Comparison of ENCODE assay signal across 31 cellular contexts in genomic region chr12:76708291-76708690, GRCh38.
"Had no signal": no experiment of that assay in that cellular context is flagged by ENCODE, and none has a peak within 500 bp of the region (broad histone marks: within the 10 kb centered on the region; RNA-seq: fewer than 3 reads in every experiment).

No MANE protein-coding gene starts in this region.

- H3K9me3 Mint-ChIP-seq: activated B cell treated with CpG ODN at 0.5 μM for 24 hours; activated naive CD4-positive, alpha-beta T cell treated with anti-CD3 and anti-CD28 coated beads, Interleukin-2, amount 50 U/mL, for 24 hours; activated naive CD8-positive, alpha-beta T cell treated with anti-CD3 and anti-CD28 coated beads, Interleukin-2, amount 50 U/mL, for 24 hours; activated T-helper 2 cell treated with anti-CD3 and anti-CD28 coated beads, Interferon-gamma antibody, Interleukin-2, Interleukin-4, amounts not matched to agents 10 μg/mL and 5 μg/mL and 100 μg/mL, durations not matched to agents 14 hours and 24 hours and 36 hours; central memory CD8-positive, alpha-beta T cell; dendritic cell treated with granulocyte-macrophage colony-stimulating factor and Interleukin-4, amounts not matched to agents 40 ng/mL and 50 ng/mL, for 4 days; naive thymus-derived CD4-positive, alpha-beta T cell; stimulated activated naive B cell treated with anti-CD40 and anti-IgM and Interleukin-4, amounts not matched to agents 10 μg/mL and 1 μg/mL and 100 μg/mL, for 72 hours had no signal

- H3K36me3 Mint-ChIP-seq: activated CD8-positive, alpha-beta memory T cell treated with anti-CD3 and anti-CD28 coated beads, Interleukin-2, amount 10 ng/mL, durations not matched to agents 7 days and 5 days; activated naive CD4-positive, alpha-beta T cell treated with anti-CD3 and anti-CD28 coated beads, Interleukin-2, amount 50 U/mL, for 24 hours; naive thymus-derived CD4-positive, alpha-beta T cell; stimulated activated naive B cell treated with anti-CD40 and anti-IgM and Interleukin-4, amounts not matched to agents 10 μg/mL and 1 μg/mL and 100 μg/mL, for 72 hours had no signal

- H3K4me1 ChIP-seq: parathyroid adenoma, psoas muscle, stomach, thyroid gland, upper lobe of left lung had no signal

- ATAC-seq: activated CD4-positive, alpha-beta T cell treated with anti-CD3 and anti-CD28 coated beads for 36 hours; activated CD8-positive, alpha-beta memory T cell treated with anti-CD3 and anti-CD28 coated beads, Interleukin-2, amount 10 ng/mL, durations not matched to agents 7 days and 5 days; activated CD8-positive, alpha-beta T cell treated with anti-CD3 and anti-CD28 coated beads, Interleukin-2, amount 10 ng/mL, durations not matched to agents 7 days and 5 days; activated naive CD8-positive, alpha-beta T cell treated with anti-CD3 and anti-CD28 coated beads, Interleukin-2, amount 50 U/mL, for 24 hours; heart right ventricle; naive thymus-derived CD4-positive, alpha-beta T cell; psoas muscle; stimulated activated naive B cell treated with anti-CD40 and anti-IgM and Interleukin-4, amounts not matched to agents 10 μg/mL and 1 μg/mL and 100 μg/mL, for 72 hours had no signal

- H2AFZ ChIP-seq: parathyroid adenoma had no signal

- H3K4me1 Mint-ChIP-seq: central memory CD8-positive, alpha-beta T cell had no signal

- H3K27ac ChIP-seq: heart right ventricle, left ventricle myocardium inferior, parathyroid adenoma, psoas muscle, sigmoid colon, stomach, thyroid gland, upper lobe of left lung had no signal

- H3K27ac Mint-ChIP-seq: activated B cell treated with CpG ODN at 0.5 μM for 24 hours; activated CD4-positive, alpha-beta T cell treated with anti-CD3 and anti-CD28 coated beads for 36 hours; activated CD8-positive, alpha-beta memory T cell treated with anti-CD3 and anti-CD28 coated beads, Interleukin-2, amount 10 ng/mL, durations not matched to agents 7 days and 5 days; activated CD8-positive, alpha-beta T cell treated with anti-CD3 and anti-CD28 coated beads, Interleukin-2, amount 10 ng/mL, durations not matched to agents 7 days and 5 days; activated naive CD4-positive, alpha-beta T cell treated with anti-CD3 and anti-CD28 coated beads, Interleukin-2, amount 50 U/mL, for 24 hours; activated naive CD8-positive, alpha-beta T cell treated with anti-CD3 and anti-CD28 coated beads, Interleukin-2, amount 50 U/mL, for 24 hours; activated T-helper 2 cell treated with anti-CD3 and anti-CD28 coated beads, Interferon-gamma antibody, Interleukin-2, Interleukin-4, amounts not matched to agents 10 μg/mL and 5 μg/mL and 100 μg/mL, durations not matched to agents 14 hours and 24 hours and 36 hours; dendritic cell treated with granulocyte-macrophage colony-stimulating factor and Interleukin-4, amounts not matched to agents 40 ng/mL and 50 ng/mL, for 4 days; naive thymus-derived CD4-positive, alpha-beta T cell; stimulated activated naive B cell treated with anti-CD40 and anti-IgM and Interleukin-4, amounts not matched to agents 10 μg/mL and 1 μg/mL and 100 μg/mL, for 72 hours had no signal

- H3K27me3 Mint-ChIP-seq: activated CD4-positive, alpha-beta T cell treated with anti-CD3 and anti-CD28 coated beads for 36 hours; activated CD8-positive, alpha-beta memory T cell treated with anti-CD3 and anti-CD28 coated beads, Interleukin-2, amount 10 ng/mL, durations not matched to agents 7 days and 5 days; activated naive CD8-positive, alpha-beta T cell treated with anti-CD3 and anti-CD28 coated beads, Interleukin-2, amount 50 U/mL, for 24 hours; central memory CD8-positive, alpha-beta T cell; dendritic cell treated with granulocyte-macrophage colony-stimulating factor and Interleukin-4, amounts not matched to agents 40 ng/mL and 50 ng/mL, for 4 days had no signal

- H3K4me3 Mint-ChIP-seq: activated B cell treated with CpG ODN at 0.5 μM for 24 hours; activated CD4-positive, alpha-beta T cell treated with anti-CD3 and anti-CD28 coated beads for 36 hours; activated CD8-positive, alpha-beta memory T cell treated with anti-CD3 and anti-CD28 coated beads, Interleukin-2, amount 10 ng/mL, durations not matched to agents 7 days and 5 days; activated CD8-positive, alpha-beta T cell treated with anti-CD3 and anti-CD28 coated beads, Interleukin-2, amount 10 ng/mL, durations not matched to agents 7 days and 5 days; activated naive CD4-positive, alpha-beta T cell treated with anti-CD3 and anti-CD28 coated beads, Interleukin-2, amount 50 U/mL, for 24 hours; activated naive CD8-positive, alpha-beta T cell treated with anti-CD3 and anti-CD28 coated beads, Interleukin-2, amount 50 U/mL, for 24 hours; central memory CD8-positive, alpha-beta T cell; dendritic cell treated with granulocyte-macrophage colony-stimulating factor and Interleukin-4, amounts not matched to agents 40 ng/mL and 50 ng/mL, for 4 days; naive thymus-derived CD4-positive, alpha-beta T cell; stimulated activated naive B cell treated with anti-CD40 and anti-IgM and Interleukin-4, amounts not matched to agents 10 μg/mL and 1 μg/mL and 100 μg/mL, for 72 hours had no signal

- H3K79me2 ChIP-seq: parathyroid adenoma had no signal

- H3K9me3 ChIP-seq: heart right ventricle, left ventricle myocardium inferior, psoas muscle, sigmoid colon, stomach, thyroid gland, upper lobe of left lung had no signal

- H3K9ac ChIP-seq: parathyroid adenoma had no signal

- DNase-seq: activated B cell treated with CpG ODN at 0.5 μM for 24 hours; activated CD4-positive, alpha-beta T cell treated with anti-CD3 and anti-CD28 coated beads for 36 hours; activated CD8-positive, alpha-beta memory T cell treated with anti-CD3 and anti-CD28 coated beads, Interleukin-2, amount 10 ng/mL, durations not matched to agents 7 days and 5 days; activated CD8-positive, alpha-beta T cell treated with anti-CD3 and anti-CD28 coated beads, Interleukin-2, amount 10 ng/mL, durations not matched to agents 7 days and 5 days; activated naive CD8-positive, alpha-beta T cell treated with anti-CD3 and anti-CD28 coated beads, Interleukin-2, amount 50 U/mL, for 24 hours; activated T-cell treated with anti-CD3 and anti-CD28 coated beads, Interleukin-2, amount 50 U/mL, for 48 hours; amygdala; effector CD8-positive, alpha-beta T cell; erythroblast; heart right ventricle; left ventricle myocardium inferior; midbrain; naive thymus-derived CD4-positive, alpha-beta T cell; occipital lobe; psoas muscle; sigmoid colon; small intestine; stimulated activated CD4-positive, alpha-beta T cell treated with anti-CD3 and anti-CD28 coated beads, Interleukin-1b, Interleukin-23, amount 100 ng/mL, for 48 hours; stimulated activated CD4-positive, alpha-beta T cell treated with anti-CD3 and anti-CD28 coated beads, Interleukin-4, amount 100 ng/mL, for 4 hours; stimulated activated CD8-positive, alpha-beta memory T cell treated with anti-CD3 and anti-CD28 coated beads, Interleukin-4, amount 100 ng/mL, for 48 hours; stimulated activated naive B cell treated with anti-CD40 and anti-IgM and Interleukin-4, amounts not matched to agents 10 μg/mL and 1 μg/mL and 100 μg/mL, for 72 hours; stomach; T-helper 2 cell; thyroid gland; upper lobe of left lung had no signal

- H3K36me3 ChIP-seq: heart right ventricle, left ventricle myocardium inferior, sigmoid colon, stomach, thyroid gland, upper lobe of left lung had no signal

- H3K4me3 ChIP-seq: heart right ventricle, left ventricle myocardium inferior, lung, psoas muscle, sigmoid colon, stomach, thyroid gland, upper lobe of left lung had no signal

- H3K27me3 ChIP-seq: heart right ventricle, sigmoid colon, stomach, thyroid gland, upper lobe of left lung had no signal
